1 cellular context compared by ENCODE assay signal in the genomic region with DNA sequence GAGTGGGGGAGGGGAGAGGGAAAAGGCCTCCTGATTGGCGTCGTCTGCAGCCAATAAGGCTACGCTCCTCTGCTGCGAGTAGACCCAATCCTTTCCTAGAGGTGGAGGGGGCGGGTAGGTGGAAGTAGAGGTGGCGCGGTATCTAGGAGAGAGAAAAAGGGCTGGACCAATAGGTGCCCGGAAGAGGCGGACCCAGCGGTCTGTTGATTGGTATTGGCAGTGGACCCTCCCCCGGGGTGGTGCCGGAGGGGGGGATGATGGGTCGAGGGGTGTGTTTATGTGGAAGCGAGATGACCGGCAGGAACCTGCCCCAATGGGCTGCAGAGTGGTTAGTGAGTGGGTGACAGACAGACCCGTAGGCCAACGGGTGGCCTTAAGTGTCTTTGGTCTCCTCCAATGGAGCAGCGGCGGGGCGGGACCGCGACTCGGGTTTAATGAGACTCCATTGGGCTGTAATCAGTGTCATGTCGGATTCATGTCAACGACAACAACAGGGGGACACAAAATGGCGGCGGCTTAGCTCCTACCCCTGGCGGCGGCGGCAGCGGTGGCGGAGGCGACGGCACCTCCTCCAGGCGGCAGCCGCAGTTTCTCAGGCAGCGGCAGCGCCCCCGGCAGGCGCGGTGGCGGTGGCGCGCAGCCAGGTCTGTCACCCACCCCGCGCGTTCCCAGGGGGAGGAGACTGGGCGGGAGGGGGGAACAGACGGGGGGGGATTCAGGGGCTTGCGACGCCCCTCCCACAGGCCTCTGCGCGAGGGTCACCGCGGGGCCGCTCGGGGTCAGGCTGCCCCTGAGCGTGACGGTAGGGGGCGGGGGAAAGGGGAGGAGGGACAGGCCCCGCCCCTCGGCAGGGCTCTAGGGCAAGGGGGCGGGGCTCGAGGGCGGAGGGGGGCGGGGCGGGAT.
A peak's percentile ranks its signal among the peaks of the same experiment; 100 is the strongest.
TF ChIP-seq lines count a peak whose summit lies in the region.

A gene (plus strand): TSS at position 459 of the 903 bp plus-strand sequence. CDS start 16,258 bp downstream, outside the sequence.

TF ChIP-seq in GM12878, 131 proteins besides CTCF, POLR2A, EP300 and RAD21 (continued from another document and continues in another):
- TF ChIP-seq GABPA (IDR thresholded peaks at IDR 0.05; ENCODE audit: low read depth) (peak; percentile 86), STAT3 (IDR thresholded peaks at IDR 0.05; ENCODE audit: low read depth, low read length) (no peak), ATF7 (IDR thresholded peaks at IDR 0.05; ENCODE audit: low read depth) (peak; percentile 61), MTA2 (IDR thresholded peaks at IDR 0.05; ENCODE audit: low read depth) (no peak), EED (IDR thresholded peaks at IDR 0.05; ENCODE audit: low read depth) (no peak), YY1 (IDR thresholded peaks at IDR 0.05; ENCODE audit: low read depth, low read length) (peak; percentile 98), SREBF2 (IDR thresholded peaks at IDR 0.05; ENCODE audit: low read length) (peak; percentile 11; the same call in 1 of the 2 replicates), KAT2A (conservative IDR thresholded peaks at IDR 0.05; ENCODE audit: control insufficient read depth, low read depth, low read length) (no peak), NFIC (IDR thresholded peaks at IDR 0.05; ENCODE audit: low read depth, low read length) (no peak), SP1 (IDR thresholded peaks at IDR 0.05; ENCODE audit: low read depth, low read length) (peak; percentile 98), ESRRA (IDR thresholded peaks at IDR 0.05; ENCODE audit: low read length) (no peak), EGR1 (IDR thresholded peaks at IDR 0.05; ENCODE audit: borderline replicate concordance in 1 of 2, low read depth in 2 of 2, low read length in 2 of 2) (peak in 1 of 2 experiments; percentile 15; a peak in 1 of 3 replicates), MEF2B (IDR thresholded peaks at IDR 0.05; ENCODE audit: partially characterized antibody, poor library complexity, severe bottlenecking) (peak; percentile 19), SREBF1 (IDR thresholded peaks at IDR 0.05; ENCODE audit: low read length) (no peak), STAT1 (conservative IDR thresholded peaks at IDR 0.05) (no peak), SUZ12 (IDR thresholded peaks at IDR 0.05; ENCODE audit: unreplicated experiment) (no peak), MEF2A (IDR thresholded peaks at IDR 0.05; ENCODE audit: insufficient read depth, low read depth, low read length) (0 out of 2 replicates have a peak, but pooled peaks have one; percentile 18), CBX3 (IDR thresholded peaks at IDR 0.05; ENCODE audit: borderline replicate concordance, low read depth) (no peak), NR2C2 (IDR thresholded peaks at IDR 0.05; ENCODE audit: borderline replicate concordance, control insufficient read depth, insufficient read length, low read depth) (no peak), IRF4 (IDR thresholded peaks at IDR 0.05; ENCODE audit: low read depth, low read length) (no peak), MTA3 (IDR thresholded peaks at IDR 0.05; ENCODE audit: borderline replicate concordance, low read length) (no peak), SUPT20H (IDR thresholded peaks at IDR 0.05; ENCODE audit: borderline replicate concordance, control insufficient read depth, low read depth, low read length) (no peak), DPF2 (IDR thresholded peaks at IDR 0.05) (peak; percentile 100), GATAD2B (conservative IDR thresholded peaks at IDR 0.05; ENCODE audit: low read depth) (peak; percentile 33; the same call in 1 of the 2 replicates), ZNF274 (IDR thresholded peaks at IDR 0.05; ENCODE audit: insufficient read depth, insufficient read length) (no peak), CHD2 (IDR thresholded peaks at IDR 0.05; ENCODE audit: borderline replicate concordance, low read depth, low read length) (peak; percentile 97), SRF (IDR thresholded peaks at IDR 0.05; ENCODE audit: low read depth in 2 of 2, low read length in 2 of 2) (0 out of 4 replicates have a peak, but pooled peaks of 1 of the 2 experiments have one; percentile 4), TCF12 (IDR thresholded peaks at IDR 0.05; ENCODE audit: low read depth, low read length) (0 out of 2 replicates have a peak, but pooled peaks have one; percentile 49), RB1 (IDR thresholded peaks at IDR 0.05; ENCODE audit: borderline replicate concordance) (no peak; the same call in 1 of the 2 replicates), CREB1 (IDR thresholded peaks at IDR 0.05; ENCODE audit: low read depth) (peak; percentile 85), IKZF1 (conservative IDR thresholded peaks at IDR 0.05) (0 out of 2 replicates have a peak, but pooled peaks have one; percentile 11), POU2F2 (IDR thresholded peaks at IDR 0.05; ENCODE audit: borderline replicate concordance, low read depth, low read length) (0 out of 3 replicates have a peak, but pooled peaks have one; percentile 43), NBN (IDR thresholded peaks at IDR 0.05) (peak; percentile 52; the same call in 1 of the 2 replicates), ETV6 (conservative IDR thresholded peaks at IDR 0.05 in 1 of 2, IDR thresholded peaks at IDR 0.05 in 1 of 2; ENCODE audit: borderline replicate concordance in 1 of 2, low read depth in 1 of 2) (0 out of 4 replicates have a peak, but pooled peaks of 1 of the 2 experiments have one; percentile 11), POLR2AphosphoS2 (IDR thresholded peaks at IDR 0.05; ENCODE audit: low read depth, low read length) (peak; percentile 81; the same call in 1 of the 2 replicates), TARDBP (IDR thresholded peaks at IDR 0.05; ENCODE audit: borderline replicate concordance) (no peak; the same call in 1 of the 2 replicates), HDAC6 (IDR thresholded peaks at IDR 0.05; ENCODE audit: unreplicated experiment) (no peak), CEBPB (IDR thresholded peaks at IDR 0.05; ENCODE audit: borderline replicate concordance in 1 of 2, low read depth in 2 of 2, low read length in 2 of 2) (no peak), IKZF2 (IDR thresholded peaks at IDR 0.05) (no peak; a peak in 2 of 4 replicates), RAD51 (IDR thresholded peaks at IDR 0.05) (no peak), SMAD5 (IDR thresholded peaks at IDR 0.05; ENCODE audit: low read depth) (0 out of 2 replicates have a peak, but pooled peaks have one; percentile 10), ZSCAN29 (IDR thresholded peaks at IDR 0.05) (no peak), ZNF622 (IDR thresholded peaks at IDR 0.05) (peak; percentile 48)
- TF ChIP-seq, protein P1, sequence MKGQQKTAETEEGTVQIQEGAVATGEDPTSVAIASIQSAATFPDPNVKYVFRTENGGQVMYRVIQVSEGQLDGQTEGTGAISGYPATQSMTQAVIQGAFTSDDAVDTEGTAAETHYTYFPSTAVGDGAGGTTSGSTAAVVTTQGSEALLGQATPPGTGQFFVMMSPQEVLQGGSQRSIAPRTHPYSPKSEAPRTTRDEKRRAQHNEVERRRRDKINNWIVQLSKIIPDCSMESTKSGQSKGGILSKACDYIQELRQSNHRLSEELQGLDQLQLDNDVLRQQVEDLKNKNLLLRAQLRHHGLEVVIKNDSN (IDR thresholded peaks at IDR 0.05; ENCODE audit: borderline replicate concordance, extremely low read length, insufficient read depth, low read depth, low read length) = no peak
- TF ChIP-seq, protein P2, sequence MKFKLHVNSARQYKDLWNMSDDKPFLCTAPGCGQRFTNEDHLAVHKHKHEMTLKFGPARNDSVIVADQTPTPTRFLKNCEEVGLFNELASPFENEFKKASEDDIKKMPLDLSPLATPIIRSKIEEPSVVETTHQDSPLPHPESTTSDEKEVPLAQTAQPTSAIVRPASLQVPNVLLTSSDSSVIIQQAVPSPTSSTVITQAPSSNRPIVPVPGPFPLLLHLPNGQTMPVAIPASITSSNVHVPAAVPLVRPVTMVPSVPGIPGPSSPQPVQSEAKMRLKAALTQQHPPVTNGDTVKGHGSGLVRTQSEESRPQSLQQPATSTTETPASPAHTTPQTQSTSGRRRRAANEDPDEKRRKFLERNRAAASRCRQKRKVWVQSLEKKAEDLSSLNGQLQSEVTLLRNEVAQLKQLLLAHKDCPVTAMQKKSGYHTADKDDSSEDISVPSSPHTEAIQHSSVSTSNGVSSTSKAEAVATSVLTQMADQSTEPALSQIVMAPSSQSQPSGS (IDR thresholded peaks at IDR 0.05; ENCODE audit: low read length) = no peak
- TF ChIP-seq, protein P3, sequence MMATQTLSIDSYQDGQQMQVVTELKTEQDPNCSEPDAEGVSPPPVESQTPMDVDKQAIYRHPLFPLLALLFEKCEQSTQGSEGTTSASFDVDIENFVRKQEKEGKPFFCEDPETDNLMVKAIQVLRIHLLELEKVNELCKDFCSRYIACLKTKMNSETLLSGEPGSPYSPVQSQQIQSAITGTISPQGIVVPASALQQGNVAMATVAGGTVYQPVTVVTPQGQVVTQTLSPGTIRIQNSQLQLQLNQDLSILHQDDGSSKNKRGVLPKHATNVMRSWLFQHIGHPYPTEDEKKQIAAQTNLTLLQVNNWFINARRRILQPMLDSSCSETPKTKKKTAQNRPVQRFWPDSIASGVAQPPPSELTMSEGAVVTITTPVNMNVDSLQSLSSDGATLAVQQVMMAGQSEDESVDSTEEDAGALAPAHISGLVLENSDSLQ (IDR thresholded peaks at IDR 0.05) = peak; percentile 100
- TF ChIP-seq, protein P4, sequence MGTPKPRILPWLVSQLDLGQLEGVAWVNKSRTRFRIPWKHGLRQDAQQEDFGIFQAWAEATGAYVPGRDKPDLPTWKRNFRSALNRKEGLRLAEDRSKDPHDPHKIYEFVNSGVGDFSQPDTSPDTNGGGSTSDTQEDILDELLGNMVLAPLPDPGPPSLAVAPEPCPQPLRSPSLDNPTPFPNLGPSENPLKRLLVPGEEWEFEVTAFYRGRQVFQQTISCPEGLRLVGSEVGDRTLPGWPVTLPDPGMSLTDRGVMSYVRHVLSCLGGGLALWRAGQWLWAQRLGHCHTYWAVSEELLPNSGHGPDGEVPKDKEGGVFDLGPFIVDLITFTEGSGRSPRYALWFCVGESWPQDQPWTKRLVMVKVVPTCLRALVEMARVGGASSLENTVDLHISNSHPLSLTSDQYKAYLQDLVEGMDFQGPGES (IDR thresholded peaks at IDR 0.05) = peak; percentile 99
- TF ChIP-seq, protein P5, sequence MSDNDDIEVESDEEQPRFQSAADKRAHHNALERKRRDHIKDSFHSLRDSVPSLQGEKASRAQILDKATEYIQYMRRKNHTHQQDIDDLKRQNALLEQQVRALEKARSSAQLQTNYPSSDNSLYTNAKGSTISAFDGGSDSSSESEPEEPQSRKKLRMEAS (IDR thresholded peaks at IDR 0.05; ENCODE audit: low read depth, low read length) = no peak; the same call in 1 of the 2 replicates
- TF ChIP-seq, protein P6, sequence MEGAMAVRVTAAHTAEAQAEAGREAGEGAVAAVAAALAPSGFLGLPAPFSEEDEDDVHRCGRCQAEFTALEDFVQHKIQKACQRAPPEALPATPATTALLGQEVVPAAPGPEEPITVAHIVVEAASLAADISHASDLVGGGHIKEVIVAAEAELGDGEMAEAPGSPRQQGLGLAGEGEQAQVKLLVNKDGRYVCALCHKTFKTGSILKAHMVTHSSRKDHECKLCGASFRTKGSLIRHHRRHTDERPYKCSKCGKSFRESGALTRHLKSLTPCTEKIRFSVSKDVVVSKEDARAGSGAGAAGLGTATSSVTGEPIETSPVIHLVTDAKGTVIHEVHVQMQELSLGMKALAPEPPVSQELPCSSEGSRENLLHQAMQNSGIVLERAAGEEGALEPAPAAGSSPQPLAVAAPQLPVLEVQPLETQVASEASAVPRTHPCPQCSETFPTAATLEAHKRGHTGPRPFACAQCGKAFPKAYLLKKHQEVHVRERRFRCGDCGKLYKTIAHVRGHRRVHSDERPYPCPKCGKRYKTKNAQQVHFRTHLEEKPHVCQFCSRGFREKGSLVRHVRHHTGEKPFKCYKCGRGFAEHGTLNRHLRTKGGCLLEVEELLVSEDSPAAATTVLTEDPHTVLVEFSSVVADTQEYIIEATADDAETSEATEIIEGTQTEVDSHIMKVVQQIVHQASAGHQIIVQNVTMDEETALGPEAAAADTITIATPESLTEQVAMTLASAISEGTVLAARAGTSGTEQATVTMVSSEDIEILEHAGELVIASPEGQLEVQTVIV (IDR thresholded peaks at IDR 0.05; ENCODE audit: borderline replicate concordance, partially characterized antibody) = peak; percentile 86
- TF ChIP-seq, protein P7, sequence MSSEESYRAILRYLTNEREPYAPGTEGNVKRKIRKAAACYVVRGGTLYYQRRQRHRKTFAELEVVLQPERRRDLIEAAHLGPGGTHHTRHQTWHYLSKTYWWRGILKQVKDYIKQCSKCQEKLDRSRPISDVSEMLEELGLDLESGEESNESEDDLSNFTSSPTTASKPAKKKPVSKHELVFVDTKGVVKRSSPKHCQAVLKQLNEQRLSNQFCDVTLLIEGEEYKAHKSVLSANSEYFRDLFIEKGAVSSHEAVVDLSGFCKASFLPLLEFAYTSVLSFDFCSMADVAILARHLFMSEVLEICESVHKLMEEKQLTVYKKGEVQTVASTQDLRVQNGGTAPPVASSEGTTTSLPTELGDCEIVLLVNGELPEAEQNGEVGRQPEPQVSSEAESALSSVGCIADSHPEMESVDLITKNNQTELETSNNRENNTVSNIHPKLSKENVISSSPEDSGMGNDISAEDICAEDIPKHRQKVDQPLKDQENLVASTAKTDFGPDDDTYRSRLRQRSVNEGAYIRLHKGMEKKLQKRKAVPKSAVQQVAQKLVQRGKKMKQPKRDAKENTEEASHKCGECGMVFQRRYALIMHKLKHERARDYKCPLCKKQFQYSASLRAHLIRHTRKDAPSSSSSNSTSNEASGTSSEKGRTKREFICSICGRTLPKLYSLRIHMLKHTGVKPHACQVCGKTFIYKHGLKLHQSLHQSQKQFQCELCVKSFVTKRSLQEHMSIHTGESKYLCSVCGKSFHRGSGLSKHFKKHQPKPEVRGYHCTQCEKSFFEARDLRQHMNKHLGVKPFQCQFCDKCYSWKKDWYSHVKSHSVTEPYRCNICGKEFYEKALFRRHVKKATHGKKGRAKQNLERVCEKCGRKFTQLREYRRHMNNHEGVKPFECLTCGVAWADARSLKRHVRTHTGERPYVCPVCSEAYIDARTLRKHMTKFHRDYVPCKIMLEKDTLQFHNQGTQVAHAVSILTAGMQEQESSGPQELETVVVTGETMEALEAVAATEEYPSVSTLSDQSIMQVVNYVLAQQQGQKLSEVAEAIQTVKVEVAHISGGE (CRISPR knock-in tag; IDR thresholded peaks at IDR 0.05) = no peak
